In the genomic region with DNA sequence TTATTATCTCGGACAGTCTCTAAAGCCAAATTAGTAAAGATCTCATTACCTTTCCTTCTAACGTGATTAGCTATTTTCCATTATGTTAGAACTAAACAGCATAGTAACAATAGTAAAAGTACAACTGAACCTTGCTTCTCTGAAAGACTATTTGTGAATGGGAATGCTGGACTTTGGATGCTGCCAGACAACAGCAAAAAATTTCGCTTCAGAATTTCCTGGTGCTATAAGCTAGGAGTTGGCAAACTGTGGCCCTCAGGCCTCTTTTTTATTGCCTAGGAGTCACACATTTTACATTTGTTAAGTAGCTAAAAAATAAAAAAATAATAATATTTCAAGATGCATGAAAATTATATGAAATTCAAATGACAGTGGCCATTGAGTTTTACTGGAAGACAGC, we compare ENCODE assay signal across 35 cellular contexts.
"Had no signal": no experiment of that assay in that cellular context is flagged by ENCODE, and none has a peak within 500 bp of the region (broad histone marks: within the 10 kb centered on the region; RNA-seq: fewer than 3 reads in every experiment).

No MANE protein-coding gene starts in this region.

- H3K4me3 Mint-ChIP-seq: activated CD4-positive, alpha-beta T cell treated with anti-CD3 and anti-CD28 coated beads for 36 hours; activated CD4-positive, alpha-beta T cell treated with anti-CD3 and anti-CD28 coated beads, Interleukin-2, amount 10 ng/mL, durations not matched to agents 7 days and 5 days; activated CD8-positive, alpha-beta T cell treated with anti-CD3 and anti-CD28 coated beads, Interleukin-2, amount 10 ng/mL, durations not matched to agents 7 days and 5 days; activated naive CD4-positive, alpha-beta T cell treated with anti-CD3 and anti-CD28 coated beads for 36 hours; activated T-cell treated with anti-CD3 and anti-CD28 coated beads, Interleukin-2, amount 50 U/mL, for 4 hours; activated T-helper 1 cell treated with anti-CD3 and anti-CD28 coated beads, Interleukin-12 subunit alpha, Interleukin-12 subunit beta, Interleukin-2, Interleukin-4 antibody, amounts not matched to agents 30 ng/mL and 10 ng/mL and 1 ng/mL, durations not matched to agents 14 hours and 24 hours and 36 hours; brain; T-helper 1 cell treated with Interleukin-12 subunit alpha and Interleukin-12 subunit beta and Interleukin-4 antibody, amounts not matched to agents 30 μg/mL and 1 μg/mL, for 36 hours; T-helper 2 cell treated with Interferon-gamma antibody and Interleukin-4, amounts not matched to agents 5 μg/mL and 100 μg/mL, for 36 hours had no signal

- H3K27ac Mint-ChIP-seq: activated CD4-positive, alpha-beta T cell treated with anti-CD3 and anti-CD28 coated beads for 36 hours; activated CD4-positive, alpha-beta T cell treated with anti-CD3 and anti-CD28 coated beads, Interleukin-2, amount 10 ng/mL, durations not matched to agents 7 days and 5 days; activated CD8-positive, alpha-beta T cell treated with anti-CD3 and anti-CD28 coated beads, Interleukin-2, amount 10 ng/mL, durations not matched to agents 7 days and 5 days; activated naive CD4-positive, alpha-beta T cell treated with anti-CD3 and anti-CD28 coated beads for 36 hours; activated naive CD4-positive, alpha-beta T cell treated with anti-CD3 and anti-CD28 coated beads, Interleukin-2, amount 50 U/mL, for 72 hours; activated T-helper 1 cell treated with anti-CD3 and anti-CD28 coated beads, Interleukin-12 subunit alpha, Interleukin-12 subunit beta, Interleukin-2, Interleukin-4 antibody, amounts not matched to agents 30 ng/mL and 10 ng/mL and 1 ng/mL, durations not matched to agents 14 hours and 24 hours and 36 hours; brain; T-helper 1 cell treated with Interleukin-12 subunit alpha and Interleukin-12 subunit beta and Interleukin-4 antibody, amounts not matched to agents 30 μg/mL and 1 μg/mL, for 36 hours; T-helper 2 cell treated with Interferon-gamma antibody and Interleukin-4, amounts not matched to agents 5 μg/mL and 100 μg/mL, for 36 hours had no signal

- ATAC-seq: activated CD4-positive, alpha-beta T cell treated with anti-CD3 and anti-CD28 coated beads for 36 hours; activated CD8-positive, alpha-beta T cell treated with anti-CD3 and anti-CD28 coated beads, Interleukin-2, amount 10 ng/mL, durations not matched to agents 7 days and 5 days; activated naive CD4-positive, alpha-beta T cell treated with anti-CD3 and anti-CD28 coated beads, Interleukin-2, amount 50 U/mL, for 72 hours; activated T-cell treated with anti-CD3 and anti-CD28 coated beads, Interleukin-2, amount 50 U/mL, for 4 hours; Right ventricle myocardium inferior had no signal

- H3K4me3 ChIP-seq: PC-9, SK-N-MC had no signal

- H3K27me3 Mint-ChIP-seq: activated CD4-positive, alpha-beta T cell treated with anti-CD3 and anti-CD28 coated beads for 36 hours; activated CD4-positive, alpha-beta T cell treated with anti-CD3 and anti-CD28 coated beads, Interleukin-2, amount 10 ng/mL, durations not matched to agents 7 days and 5 days; brain had no signal

- DNase-seq: activated CD4-positive, alpha-beta T cell treated with anti-CD3 and anti-CD28 coated beads for 36 hours; activated CD4-positive, alpha-beta T cell treated with anti-CD3 and anti-CD28 coated beads, Interleukin-2, amount 10 ng/mL, durations not matched to agents 7 days and 5 days; activated CD4-positive, alpha-beta T cell treated with anti-CD3 and anti-CD28 coated beads, Interleukin-2, amount 50 U/mL, for 48 hours; activated CD8-positive, alpha-beta memory T cell treated with anti-CD3 and anti-CD28 coated beads, Interleukin-2, amount 50 U/mL, for 4 hours; activated CD8-positive, alpha-beta T cell treated with anti-CD3 and anti-CD28 coated beads, Interleukin-2, amount 10 ng/mL, durations not matched to agents 7 days and 5 days; activated gamma-delta T cell treated with Interleukin-2 at 50 U/mL for 16 hours; activated naive CD4-positive, alpha-beta T cell treated with anti-CD3 and anti-CD28 coated beads for 36 hours; activated T-cell treated with anti-CD3 and anti-CD28 coated beads for 4 hours; activated T-cell treated with anti-CD3 and anti-CD28 coated beads, Interleukin-2, amount 50 U/mL, for 4 hours; anterior cingulate cortex; caudate nucleus; cerebellar nuclear complex; Karpas-422; KBM-7; NCI-H1105; NCI-H1417 treated with DMSO at 0.1 percent for 48 hours; NCI-H187 treated with DMSO at 0.1 percent for 48 hours; NCI-H2081 treated with DMSO at 0.1 percent for 48 hours; NCI-H226; NCI-H446 treated with DMSO at 0.1 percent for 48 hours; NCI-H524; NCI-H69; NK-92 treated with Interleukin-12 subunit alpha and Interleukin-12 subunit beta, amount 100 ng/mL, for 24 hours; PC-9 had no signal

- H3K4me1 Mint-ChIP-seq: activated CD4-positive, alpha-beta T cell treated with anti-CD3 and anti-CD28 coated beads for 36 hours; activated CD4-positive, alpha-beta T cell treated with anti-CD3 and anti-CD28 coated beads, Interleukin-2, amount 10 ng/mL, durations not matched to agents 7 days and 5 days; brain had no signal

- H3K9me3 Mint-ChIP-seq: activated CD4-positive, alpha-beta T cell treated with anti-CD3 and anti-CD28 coated beads, Interleukin-2, amount 10 ng/mL, durations not matched to agents 7 days and 5 days; activated naive CD4-positive, alpha-beta T cell treated with anti-CD3 and anti-CD28 coated beads for 36 hours; activated naive CD4-positive, alpha-beta T cell treated with anti-CD3 and anti-CD28 coated beads, Interleukin-2, amount 50 U/mL, for 72 hours; activated T-cell treated with anti-CD3 and anti-CD28 coated beads, Interleukin-2, amount 50 U/mL, for 4 hours; activated T-helper 1 cell treated with anti-CD3 and anti-CD28 coated beads, Interleukin-12 subunit alpha, Interleukin-12 subunit beta, Interleukin-2, Interleukin-4 antibody, amounts not matched to agents 30 ng/mL and 10 ng/mL and 1 ng/mL, durations not matched to agents 14 hours and 24 hours and 36 hours; brain; T-helper 1 cell treated with Interleukin-12 subunit alpha and Interleukin-12 subunit beta and Interleukin-4 antibody, amounts not matched to agents 30 μg/mL and 1 μg/mL, for 36 hours; T-helper 2 cell treated with Interferon-gamma antibody and Interleukin-4, amounts not matched to agents 5 μg/mL and 100 μg/mL, for 36 hours had no signal

- H3K27ac ChIP-seq: PC-9, RWPE1, SK-N-MC had no signal

- FAIRE-seq: bronchial epithelial cell, RCC 7860, TTC549 had no signal
